Comparison of ENCODE assay signal across 15 cellular contexts in genomic region chr7:66258409-66258808, GRCh38. TPM values are rescaled to one million over a fixed set of nuclear protein-coding genes. Genes with fewer than 3 reads are reported as not detected.
DNase-seq lines count a peak whose midpoint lies in the region; TF ChIP-seq lines count a peak whose summit lies in the region.
"Had no signal": no experiment of that assay in that cellular context is flagged by ENCODE, and none has a peak within 500 bp of the region (broad histone marks: within the 10 kb centered on the region; RNA-seq: fewer than 3 reads in every experiment).

No MANE protein-coding gene starts in this region.

- no peaks in the 10 kb centered on the region for H3K36me3 ChIP-seq in osteoblast (ENCODE audit: insufficient read depth, low read length)
- no peaks in the 10 kb centered on the region for H3K36me3 ChIP-seq in PC-9 (ENCODE audit: low read depth)
- H3K36me3 ChIP-seq: lower lobe of right lung had no signal

- H3K9me3 ChIP-seq in osteoblast (ENCODE audit: low read depth, low read length) (no peaks in the 10 kb centered on the region), PC-9 (ENCODE audit: insufficient read depth, low read depth) (no peaks in the 10 kb centered on the region; the same call in 1 of the 2 replicates)
- H3K9me3 ChIP-seq: lower lobe of right lung had no signal

- peaks cover 79% of the 10 kb centered on the region for H3K79me2 ChIP-seq in osteoblast (ENCODE audit: insufficient read depth, low read length)
- no peaks in the 10 kb centered on the region for H3K79me2 ChIP-seq in PC-9 (ENCODE audit: low read depth)

- peak; percentile 51 for DNase-seq in COLO829 (ENCODE audit: low spot score)
- DNase-seq in fibroblast of the aortic adventitia (ENCODE audit: low read depth) = peak; percentile 74
- no peak for DNase-seq in osteoblast (ENCODE audit: insufficient read length, low spot score, missing footprints)
- DNase-seq in epidermal melanocyte (ENCODE audit: insufficient read length, low spot score) = no peak
- DNase-seq in PC-9 = no peak
- no peak for DNase-seq in central memory CD4-positive, alpha-beta T cell
- no peak for DNase-seq in NCI-H524 treated with DMSO at 0.1 percent for 48 hours (lab: John Stamatoyannopoulos, UW)
- DNase-seq: activated CD8-positive, alpha-beta T cell treated with anti-CD3 and anti-CD28 coated beads, Interleukin-2, amount 10 ng/mL, durations not matched to agents 7 days and 5 days; DMS79; immature natural killer cell; lower lobe of right lung; NCI-H446; SHP77 treated with DMSO at 0.1 percent for 48 hours had no signal

- H3K4me1 ChIP-seq in osteoblast (ENCODE audit: insufficient read depth, low read length) = peaks cover 27% of the 10 kb centered on the region
- no peaks in the 10 kb centered on the region for H3K4me1 ChIP-seq in PC-9 (replicated peaks; ENCODE audit: insufficient read depth)

- H3K4me3 ChIP-seq in fibroblast of the aortic adventitia (ENCODE audit: low read depth, low read length) (no peak overlapping the region), osteoblast (ENCODE audit: insufficient read depth, low read length) (no peak overlapping the region), PC-9 (no peak overlapping the region)
- H3K4me3 ChIP-seq: A549, lower lobe of right lung had no signal

- H3K27me3 ChIP-seq in osteoblast (ENCODE audit: insufficient read depth, low read length) = no peaks in the 10 kb centered on the region
- H3K27me3 ChIP-seq in PC-9 (ENCODE audit: insufficient read depth, low read depth) = no peaks in the 10 kb centered on the region

- H3K4me2 ChIP-seq in osteoblast (ENCODE audit: insufficient read depth, low read length) = peak overlapping the region; percentile 58
- no peak overlapping the region for H3K4me2 ChIP-seq in PC-9
- H3K4me2 ChIP-seq: A549 had no signal

- intact Hi-C loops in PC-9 (cut with micrococcal nuclease; ENCODE audit: unreplicated experiment) = no loop called here

- H3F3A ChIP-seq in PC-9 (ENCODE audit: insufficient read depth, low read depth) = no peaks in the 10 kb centered on the region

- POLR2A ChIA-PET in PC-9 (lab: Charles Lee; ENCODE audit: unreplicated experiment) = interaction anchor here (0.6 kb wide), 2 partner anchors 72 to 155 kb away, joined by 3 read pairs; no protein-coding TSS in a partner anchor

- no peak overlapping the region for H2AFZ ChIP-seq in osteoblast (ENCODE audit: low read length)
- H2AFZ ChIP-seq in PC-9 = no peak overlapping the region

- H4K20me1 ChIP-seq in osteoblast (ENCODE audit: insufficient read depth, low read length) = peaks cover 17% of the 10 kb centered on the region
- H4K20me1 ChIP-seq in PC-9 (ENCODE audit: insufficient read depth) = no peaks in the 10 kb centered on the region

- BruUV-seq in PC-9 (replicated peaks; lab: Mats Ljungman, UMichigan) = no TSS peak

- CTCF ChIA-PET in PC-9 (lab: Charles Lee) = interaction anchor here (0.7 kb wide), 1 partner anchor 20 kb away, joined by 3 read pairs; no protein-coding TSS in a partner anchor

- H3K9me2 ChIP-seq in PC-9 (ENCODE audit: insufficient read depth) = no peaks in the 10 kb centered on the region

- H3K27ac ChIP-seq in VCaP (peak overlapping the region; percentile 38; the same call in 1 of the 2 replicates), osteoblast (ENCODE audit: low read depth, low read length) (peak overlapping the region; percentile 47), PC-9 (no peak overlapping the region)
- H3K27ac ChIP-seq: A549, lower lobe of right lung had no signal

- TF ChIP-seq CTCF in VCaP (conservative IDR thresholded peaks at IDR 0.05) = no peak
- TF ChIP-seq CTCF in fibroblast of the aortic adventitia (IDR thresholded peaks at IDR 0.05; ENCODE audit: insufficient read depth, low read length) = no peak
- no peak for TF ChIP-seq CTCF in osteoblast (IDR thresholded peaks at IDR 0.05; ENCODE audit: extremely low read depth, low read depth, low read length)
- no peak for TF ChIP-seq CTCF in PC-9 (conservative IDR thresholded peaks at IDR 0.05)

RNA-seq across cellular contexts. Expression of gene TPST1, which starts 53.3 kb away (rescaled TPM):
- 59.7 and 73.6 TPM in 2 replicates for total RNA-seq in fibroblast of the aortic adventitia (ENCODE audit: low replicate concordance)
- 137 and 174 TPM in 2 replicates for total RNA-seq in osteoblast
- 11.0 and 14.9 TPM in 2 replicates for total RNA-seq in PC-9 (2021)

Comparison
In these comparisons a context has a peak if more than half of its experiments do, and no peak if none do; other contexts are left out.
1. DNase-seq: peak in COLO829 (single experiment) and fibroblast of the aortic adventitia (single experiment); none in osteoblast (single experiment), epidermal melanocyte (single experiment), PC-9 (0 of 2), central memory CD4-positive, alpha-beta T cell (single experiment) and NCI-H524 treated with DMSO at 0.1 percent for 48 hours (single experiment).